In the genomic region with DNA sequence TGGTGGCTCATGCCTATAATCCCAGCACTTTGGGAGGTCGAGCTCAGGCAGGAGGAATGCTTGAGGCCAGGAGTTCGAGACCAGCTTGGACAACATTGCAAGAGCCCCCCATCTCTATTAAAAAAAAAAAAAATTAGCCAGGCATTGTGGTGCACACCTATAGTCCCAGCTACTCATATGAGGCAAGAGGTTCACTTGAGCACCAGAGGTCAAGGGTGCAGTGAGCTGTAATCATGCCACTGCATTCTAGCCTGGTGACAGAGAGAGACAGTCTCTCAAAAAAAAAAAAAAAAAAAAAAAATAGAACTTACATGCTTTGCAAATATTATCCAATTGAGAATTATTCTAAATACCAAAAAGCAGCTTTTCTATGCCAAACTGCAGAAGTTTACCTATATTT, we compare ENCODE assay signal across 11 cellular contexts.
"Had no signal": no experiment of that assay in that cellular context is flagged by ENCODE, and none has a peak within 500 bp of the region (broad histone marks: within the 10 kb centered on the region; RNA-seq: fewer than 3 reads in every experiment).

No MANE protein-coding gene starts in this region.

- H3K4me2 ChIP-seq: GM23338 had no signal

- H3K9me3 Mint-ChIP-seq: GM23338, H9, HFFc6 had no signal

- H3K4me3 ChIP-seq: GM23248, GM23338, HAP-1 had no signal

- H2AFZ ChIP-seq: GM23248, GM23338 had no signal

- H3K4me1 ChIP-seq: HAP-1 had no signal

- H3K4me1 Mint-ChIP-seq: GM23338, H9 had no signal

- DNase-seq: GM23248, GOT3, H7, H9, HCEC 1CT, HFFc6 had no signal

- H3K9ac ChIP-seq: GM23248 had no signal

- ATAC-seq: GM23338, HCT116 had no signal

- FAIRE-seq: H1, H54 had no signal

- H3K9me3 ChIP-seq: HAP-1 had no signal

- H3K27ac ChIP-seq: GM23248 had no signal

- H3K27ac Mint-ChIP-seq: GM23338, H9, HFFc6 had no signal

- H3K4me3 Mint-ChIP-seq: GM23338, H9, HFFc6 had no signal
